In the genomic region with DNA sequence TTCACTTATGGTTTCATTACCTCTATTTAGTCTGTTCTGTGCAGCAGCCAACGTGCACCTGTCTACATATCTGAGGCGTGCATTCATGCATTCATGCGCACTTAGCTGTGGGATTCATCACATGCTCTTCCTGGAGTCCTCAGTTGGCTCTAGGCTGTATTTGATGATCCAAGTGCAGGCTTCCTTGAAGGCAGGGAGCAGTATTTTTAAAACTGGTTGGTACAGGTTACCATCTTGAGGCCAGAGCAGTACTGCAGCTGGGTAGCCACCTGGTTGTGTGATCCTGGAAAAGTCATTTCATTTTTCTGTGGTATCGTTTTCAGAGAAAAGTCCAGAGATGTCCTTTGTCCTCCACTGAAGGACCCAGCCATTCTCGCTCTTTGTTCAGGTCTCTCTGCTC, we compare ENCODE assay signal across 27 cellular contexts.
DNase-seq lines count a peak whose midpoint lies in the region; ATAC-seq and TF ChIP-seq lines count a peak whose summit lies in the region.
"Had no signal": no experiment of that assay in that cellular context is flagged by ENCODE, and none has a peak within 500 bp of the region (broad histone marks: within the 10 kb centered on the region; RNA-seq: fewer than 3 reads in every experiment).

No MANE protein-coding gene starts in this region.

- H3K56ac ChIP-seq in IMR-90 (ENCODE audit: extremely low read depth, insufficient read depth, low read length), result no peak overlapping the region

- H3K14ac ChIP-seq in IMR-90 (replicated peaks; ENCODE audit: low read depth, low read length), result no peak overlapping the region

- H3K27ac ChIP-seq in IMR-90 (ENCODE audit: insufficient read depth, low read length) (no peak overlapping the region), brain microvascular endothelial cell (peak overlapping the region; percentile 95), osteoblast (ENCODE audit: low read depth, low read length) (peak overlapping the region; percentile 48)
- H3K27ac ChIP-seq: body of pancreas, C4-2B, esophagus squamous epithelium, PC-9, prostate gland, tibial artery had no signal

- H2AFZ ChIP-seq in IMR-90 (replicated peaks; ENCODE audit: low read length, poor library complexity) (no peak overlapping the region), osteoblast (ENCODE audit: low read length) (no peak overlapping the region)
- H2AFZ ChIP-seq: PC-9 had no signal

- no peak overlapping the region for H3K23ac ChIP-seq in IMR-90 (ENCODE audit: low read depth, low read length)

- TF ChIP-seq CTCF in IMR-90 (conservative IDR thresholded peaks at IDR 0.05; ENCODE audit: low read depth, low read length) (no peak), brain microvascular endothelial cell (IDR thresholded peaks at IDR 0.05; ENCODE audit: low read depth, low read length, missing control alignments) (no peak), osteoblast (IDR thresholded peaks at IDR 0.05; ENCODE audit: extremely low read depth, low read depth, low read length) (no peak)

- TF ChIP-seq RAD21 in IMR-90 (IDR thresholded peaks at IDR 0.05; ENCODE audit: low read length), result no peak

- no peak overlapping the region for H4K91ac ChIP-seq in IMR-90 (ENCODE audit: insufficient read depth, low read depth, low read length)

- peak overlapping the region; percentile 5 for H2AK9ac ChIP-seq in IMR-90 (replicated peaks; ENCODE audit: low read depth, low read length, poor library complexity)

- in situ Hi-C loops in IMR-90 (cut with MboI; ENCODE audit: low sequenced_read_pairs) (no loop called here), brain microvascular endothelial cell (cut with HindIII; ENCODE audit: low pct_ligation_motif_present, low sequenced_read_pairs) (no loop called here)

- peaks cover 5% of the 10 kb centered on the region for H3K9me1 ChIP-seq in IMR-90 (ENCODE audit: insufficient read depth, low read length)

- no TSS peak for BruUV-seq in IMR-90 (replicated peaks; lab: Mats Ljungman, UMichigan)

- no peaks in the 10 kb centered on the region for H3K9me3 ChIP-seq in IMR-90 (ENCODE audit: control insufficient read depth, insufficient read depth, low read length)
- no peaks in the 10 kb centered on the region for H3K9me3 ChIP-seq in osteoblast (ENCODE audit: low read depth, low read length)
- H3K9me3 ChIP-seq: adrenal gland, Caco-2, esophagus squamous epithelium, prostate gland, tibial artery had no signal

- peak overlapping the region; percentile 57 for H2BK120ac ChIP-seq in IMR-90 (ENCODE audit: low read depth, low read length)

- H3K4me3 ChIP-seq in IMR-90 (ENCODE audit: insufficient read depth, low read depth, low read length), result no peak overlapping the region
- H3K4me3 ChIP-seq in brain microvascular endothelial cell (ENCODE audit: low read depth, low read length), result no peak overlapping the region
- no peak overlapping the region for H3K4me3 ChIP-seq in osteoblast (ENCODE audit: insufficient read depth, low read length)
- H3K4me3 ChIP-seq: adrenal gland, body of pancreas, esophagus squamous epithelium, PC-9, prostate gland, tibial artery had no signal

- no peaks in the 10 kb centered on the region for H4K20me1 ChIP-seq in IMR-90 (ENCODE audit: insufficient read depth, low read length)
- no peaks in the 10 kb centered on the region for H4K20me1 ChIP-seq in osteoblast (ENCODE audit: insufficient read depth, low read length)

- H3K79me1 ChIP-seq in IMR-90 (ENCODE audit: low read depth in 1 of 2, low read length in 2 of 2), result no peaks in the 10 kb centered on the region

- H3K36me3 ChIP-seq in IMR-90 (ENCODE audit: control insufficient read depth, insufficient read depth, low read length) (no peaks in the 10 kb centered on the region), brain microvascular endothelial cell (replicated peaks) (no peaks in the 10 kb centered on the region), osteoblast (ENCODE audit: insufficient read depth, low read length) (no peaks in the 10 kb centered on the region)
- H3K36me3 ChIP-seq: adrenal gland, esophagus squamous epithelium, prostate gland, tibial artery had no signal

- WGBS in IMR-90 (ENCODE audit: extremely low coverage in 2 of 2, insufficient read length in 1 of 2), 2 experiments, result 71% methylated on average over 4 of the region's 5 CpGs; no CpG with 5 or more reads in 1 of the 2 experiments

- H3K4me2 ChIP-seq in IMR-90 (ENCODE audit: low read depth, low read length) (no peak overlapping the region), osteoblast (ENCODE audit: insufficient read depth, low read length) (peak overlapping the region; percentile 35)

- H2BK5ac ChIP-seq in IMR-90 (ENCODE audit: low read depth, low read length, poor library complexity, severe bottlenecking), result no peak overlapping the region

- 0 out of 2 replicates have a peak, but pooled peaks cover 2% of the 10 kb centered on the region for H3K4me1 ChIP-seq in IMR-90 (ENCODE audit: control insufficient read depth, insufficient read depth, low read length)
- H3K4me1 ChIP-seq in osteoblast (ENCODE audit: insufficient read depth, low read length), result peaks cover 14% of the 10 kb centered on the region
- H3K4me1 ChIP-seq: adrenal gland, body of pancreas, Caco-2, esophagus squamous epithelium, prostate gland had no signal

- H3K79me2 ChIP-seq in osteoblast (ENCODE audit: insufficient read depth, low read length), result no peaks in the 10 kb centered on the region

- no peaks in the 10 kb centered on the region for H3K27me3 ChIP-seq in IMR-90 (ENCODE audit: control insufficient read depth, insufficient read depth, low read length)
- no peaks in the 10 kb centered on the region for H3K27me3 ChIP-seq in brain microvascular endothelial cell (replicated peaks)
- no peaks in the 10 kb centered on the region for H3K27me3 ChIP-seq in osteoblast (ENCODE audit: insufficient read depth, low read length)
- H3K27me3 ChIP-seq: adrenal gland, body of pancreas, esophagus squamous epithelium, tibial artery had no signal

- no peak overlapping the region for H3K4ac ChIP-seq in IMR-90 (ENCODE audit: low read depth, low read length)

- H4K8ac ChIP-seq in IMR-90 (ENCODE audit: low read depth in 2 of 2, low read length in 2 of 2), result no peak overlapping the region

- no peak for TF ChIP-seq POLR2A in IMR-90 (IDR thresholded peaks at IDR 0.05; ENCODE audit: low read depth, low read length)

- POLR2A ChIA-PET in IMR-90 (lab: Charles Lee; ENCODE audit: unreplicated experiment), result no interaction called here

- no peak overlapping the region for H3K9ac ChIP-seq in IMR-90 (ENCODE audit: low read depth, low read length)

- CTCF ChIA-PET in IMR-90 (lab: Yijun Ruan, JAX), result no interaction called here

- ATAC-seq in IMR-90 (ENCODE audit: low read depth) (no peak), GM19463 (IDR thresholded peaks at IDR 0.05; ENCODE audit: unreplicated experiment) (no peak), GM21825 (IDR thresholded peaks at IDR 0.05; ENCODE audit: unreplicated experiment) (no peak)
- ATAC-seq: naive thymus-derived CD8-positive, alpha-beta T cell; sciatic nerve had no signal

- no peak overlapping the region for H4K5ac ChIP-seq in IMR-90 (ENCODE audit: low read depth, low read length)

- intact Hi-C loops in IMR-90 (cut with micrococcal nuclease), result no loop called here

- peak overlapping the region; percentile 73 for H2BK20ac ChIP-seq in IMR-90 (ENCODE audit: low read depth, low read length)

- H3K18ac ChIP-seq in IMR-90 (ENCODE audit: low read depth, low read length), result no peak overlapping the region

- H2BK15ac ChIP-seq in IMR-90 (ENCODE audit: low read depth, low read length), result peak overlapping the region; percentile 10; the same call in 1 of the 3 replicates

- H2AK5ac ChIP-seq in IMR-90 (ENCODE audit: low read depth, low read length), result peak overlapping the region; percentile 1; the same call in 1 of the 2 replicates

- dilution Hi-C loops in IMR-90 (cut with HindIII; ENCODE audit: low sequenced_read_pairs, unreplicated experiment), result no loop called here

- DNase-seq in DMS79 treated with DMSO at 0.1 percent for 48 hours (lab: John Stamatoyannopoulos, UW) (peak; percentile 3), IMR-90 (no peak), brain microvascular endothelial cell (no peak), osteoblast (ENCODE audit: insufficient read length, low spot score, missing footprints) (no peak), NCI-H446 (lab: John Stamatoyannopoulos, UW) (no peak)
- DNase-seq: activated CD4-positive, alpha-beta memory T cell treated with anti-CD3 and anti-CD28 coated beads, Interleukin-2, amount 10 ng/mL, durations not matched to agents 7 days and 5 days; activated CD8-positive, alpha-beta memory T cell treated with anti-CD3 and anti-CD28 coated beads, Interleukin-2, amount 50 U/mL, for 4 hours; activated naive CD4-positive, alpha-beta T cell treated with Interleukin-2 at 50 U/mL for 16 hours; adrenal gland; body of pancreas; Caco-2; esophagus squamous epithelium; foreskin melanocyte; GF-D8; GOT3; KBM-7; naive thymus-derived CD8-positive, alpha-beta T cell; nucleus accumbens; PC-9; Right ventricle myocardium superior; stimulated activated CD4-positive, alpha-beta T cell treated with anti-CD3 and anti-CD28 coated beads, Interleukin-4, amount 100 ng/mL, for 24 hours; tibial artery had no signal

TF ChIP-seq in IMR-90, 13 proteins besides CTCF, POLR2A, EP300 and RAD21 (continues in another document):
- no peak for TF ChIP-seq BHLHE40 (IDR thresholded peaks at IDR 0.05; ENCODE audit: low read depth, low read length)
- no peak for TF ChIP-seq NFE2L2 (IDR thresholded peaks at IDR 0.05; ENCODE audit: low read depth, low read length)
- TF ChIP-seq FOS (IDR thresholded peaks at IDR 0.05; ENCODE audit: low read depth, low read length), result no peak
- TF ChIP-seq, protein P1, sequence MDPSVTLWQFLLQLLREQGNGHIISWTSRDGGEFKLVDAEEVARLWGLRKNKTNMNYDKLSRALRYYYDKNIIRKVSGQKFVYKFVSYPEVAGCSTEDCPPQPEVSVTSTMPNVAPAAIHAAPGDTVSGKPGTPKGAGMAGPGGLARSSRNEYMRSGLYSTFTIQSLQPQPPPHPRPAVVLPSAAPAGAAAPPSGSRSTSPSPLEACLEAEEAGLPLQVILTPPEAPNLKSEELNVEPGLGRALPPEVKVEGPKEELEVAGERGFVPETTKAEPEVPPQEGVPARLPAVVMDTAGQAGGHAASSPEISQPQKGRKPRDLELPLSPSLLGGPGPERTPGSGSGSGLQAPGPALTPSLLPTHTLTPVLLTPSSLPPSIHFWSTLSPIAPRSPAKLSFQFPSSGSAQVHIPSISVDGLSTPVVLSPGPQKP (IDR thresholded peaks at IDR 0.05; ENCODE audit: borderline replicate concordance, low read depth, low read length), result no peak
- no peak for TF ChIP-seq CHD1 (IDR thresholded peaks at IDR 0.05; ENCODE audit: low read depth, low read length)
- TF ChIP-seq RCOR1 (IDR thresholded peaks at IDR 0.05; ENCODE audit: insufficient replicate concordance, low read length), result no peak
- no peak for TF ChIP-seq MXI1 (IDR thresholded peaks at IDR 0.05; ENCODE audit: borderline replicate concordance, low read depth, low read length)
- TF ChIP-seq CEBPB (IDR thresholded peaks at IDR 0.05; ENCODE audit: low read depth, low read length), result no peak
